In genomic region chr5:171469336-171469735, GRCh38 we compare ENCODE assay signal across 16 cellular contexts. TPM values are rescaled to one million over a fixed set of nuclear protein-coding genes. Genes with fewer than 3 reads are reported as not detected.
DNase-seq lines count a peak whose midpoint lies in the region; ATAC-seq and TF ChIP-seq lines count a peak whose summit lies in the region.
"Had no signal": no experiment of that assay in that cellular context is flagged by ENCODE, and none has a peak within 500 bp of the region (broad histone marks: within the 10 kb centered on the region; RNA-seq: fewer than 3 reads in every experiment).

No MANE protein-coding gene starts in this region.

- intact Hi-C loops in mucosa of descending colon (cut with DNase I, micrococcal nuclease), result no loop called here

- peak overlapping the region; percentile 49 for H3K4me2 ChIP-seq in neural progenitor cell
- H3K4me2 ChIP-seq: BLaER1 treated with 17β-estradiol and CSF1 and Interleukin-3, amounts not matched to agents 10 nM and 100 nM had no signal

- ATAC-seq in mucosa of descending colon, result no peak
- no peak for ATAC-seq in HG02588 (IDR thresholded peaks at IDR 0.05; ENCODE audit: unreplicated experiment)
- ATAC-seq: PC-3, T-cell had no signal

- H3K36me3 ChIP-seq in neural progenitor cell, result no peaks in the 10 kb centered on the region
- H3K36me3 ChIP-seq in mucosa of descending colon (ENCODE audit: low read depth), result no peaks in the 10 kb centered on the region
- H3K36me3 ChIP-seq in effector memory CD4-positive, alpha-beta T cell (ENCODE audit: control insufficient read depth, insufficient read depth, low read length), result no peaks in the 10 kb centered on the region
- H3K36me3 ChIP-seq: BLaER1 treated with 17β-estradiol and CSF1 and Interleukin-3, amounts not matched to agents 10 nM and 100 nM had no signal

- H3K4me1 ChIP-seq in neural progenitor cell (peaks cover 13% of the 10 kb centered on the region), mucosa of descending colon (ENCODE audit: low read depth) (no peaks in the 10 kb centered on the region)
- no peaks in the 10 kb centered on the region for H3K4me1 ChIP-seq in effector memory CD4-positive, alpha-beta T cell (ENCODE audit: control insufficient read depth, insufficient read depth, low read length, poor library complexity, severe bottlenecking)
- H3K4me1 ChIP-seq: BLaER1 treated with 17β-estradiol and CSF1 and Interleukin-3, amounts not matched to agents 10 nM and 100 nM had no signal

- no peak overlapping the region for H3K9ac ChIP-seq in neural progenitor cell
- H3K9ac ChIP-seq: BLaER1 treated with 17β-estradiol and CSF1 and Interleukin-3, amounts not matched to agents 10 nM and 100 nM had no signal

- H3K4me3 Mint-ChIP-seq in neural progenitor cell, result no peak overlapping the region
- H3K4me3 Mint-ChIP-seq: IgD-negative memory B cell, T-cell had no signal

- peaks cover 15% of the 10 kb centered on the region for H3K27me3 Mint-ChIP-seq in neural progenitor cell (ENCODE audit: insufficient read depth, low read depth)

- no peak overlapping the region for H3K27ac ChIP-seq in neural progenitor cell
- no peak overlapping the region for H3K27ac ChIP-seq in effector memory CD4-positive, alpha-beta T cell (ENCODE audit: insufficient read depth, low read length, poor library complexity, severe bottlenecking)
- H3K27ac ChIP-seq: BLaER1 treated with 17β-estradiol and CSF1 and Interleukin-3, amounts not matched to agents 10 nM and 100 nM had no signal

- TF ChIP-seq CTCF in neural progenitor cell (IDR thresholded peaks at IDR 0.05), result no peak
- no peak for TF ChIP-seq CTCF in mucosa of descending colon (IDR thresholded peaks at IDR 0.05)

- peak in 2 of 3 experiments; percentile 69 to 96 for DNase-seq in NCI-H1417 (lab: John Stamatoyannopoulos, UW)
- DNase-seq in NCI-H1417 treated with DMSO at 0.1 percent for 48 hours (lab: John Stamatoyannopoulos, UW), result no peak
- DNase-seq in NCI-H1930 (lab: John Stamatoyannopoulos, UW), result peak; percentile 12 to 36
- DNase-seq in NCI-H69 (lab: John Stamatoyannopoulos, UW), result peak; percentile 99
- peak; percentile 48 for DNase-seq in neural progenitor cell (ENCODE audit: low spot score)
- DNase-seq in mucosa of descending colon, result no peak
- no peak for DNase-seq in effector memory CD4-positive, alpha-beta T cell
- DNase-seq: 8988T, HCEC 1CT, NCI-H187, NCI-H510A, PC-3, T-cell had no signal

- no peaks in the 10 kb centered on the region for H3K27me3 ChIP-seq in neural progenitor cell
- no peaks in the 10 kb centered on the region for H3K27me3 ChIP-seq in effector memory CD4-positive, alpha-beta T cell (replicated peaks; ENCODE audit: control insufficient read depth, insufficient read depth, low read length, poor library complexity, severe bottlenecking)
- H3K27me3 ChIP-seq: BLaER1 treated with 17β-estradiol and CSF1 and Interleukin-3, amounts not matched to agents 10 nM and 100 nM had no signal

- no peak overlapping the region for H3K27ac Mint-ChIP-seq in neural progenitor cell
- H3K27ac Mint-ChIP-seq: IgD-negative memory B cell, T-cell had no signal

- H4K20me1 ChIP-seq in neural progenitor cell (ENCODE audit: low read depth), result peaks cover 5% of the 10 kb centered on the region
- H4K20me1 ChIP-seq: BLaER1 treated with 17β-estradiol and CSF1 and Interleukin-3, amounts not matched to agents 10 nM and 100 nM had no signal

- peaks cover 16% of the 10 kb centered on the region for H3K4me1 Mint-ChIP-seq in neural progenitor cell
- H3K4me1 Mint-ChIP-seq: T-cell had no signal

- H2AFZ ChIP-seq in neural progenitor cell (replicated peaks), result no peak overlapping the region

- no peaks in the 10 kb centered on the region for H3K36me3 Mint-ChIP-seq in neural progenitor cell
- H3K36me3 Mint-ChIP-seq: T-cell had no signal

- H3F3A ChIP-seq in neural progenitor cell (ENCODE audit: low read depth), result peaks cover 14% of the 10 kb centered on the region

- H3K4me3 ChIP-seq in neural progenitor cell, result no peak overlapping the region
- no peak overlapping the region for H3K4me3 ChIP-seq in mucosa of descending colon
- H3K4me3 ChIP-seq in effector memory CD4-positive, alpha-beta T cell (ENCODE audit: insufficient read depth, low read depth, low read length, poor library complexity, severe bottlenecking), result no peak overlapping the region
- H3K4me3 ChIP-seq: BLaER1 treated with 17β-estradiol and CSF1 and Interleukin-3, amounts not matched to agents 10 nM and 100 nM had no signal

- peaks cover 8% of the 10 kb centered on the region for H3K9me3 Mint-ChIP-seq in neural progenitor cell
- H3K9me3 Mint-ChIP-seq: T-cell had no signal

- no peaks in the 10 kb centered on the region for H3K9me3 ChIP-seq in neural progenitor cell (ENCODE audit: low read depth)
- no peaks in the 10 kb centered on the region for H3K9me3 ChIP-seq in mucosa of descending colon
- H3K9me3 ChIP-seq in effector memory CD4-positive, alpha-beta T cell (ENCODE audit: control insufficient read depth, low read length), result no peaks in the 10 kb centered on the region

- H3K79me2 ChIP-seq in neural progenitor cell (ENCODE audit: low read depth), result no peaks in the 10 kb centered on the region

RNA-seq across cellular contexts. Expression of gene FGF18, which starts 49.9 kb away (rescaled TPM):
- total RNA-seq in neural progenitor cell (ENCODE audit: low replicate concordance), result 0.06 and 0.22 TPM in 2 replicates
- total RNA-seq in mucosa of descending colon, result under 1 TPM in 2 of 3 donors, not detected in 1; 0.16 to 0.63 TPM

Comparison
In these comparisons a context has a peak if more than half of its experiments do, and no peak if none do; other contexts are left out.
1. DNase-seq: peak in NCI-H1417 (2 of 3), NCI-H1930 (2 of 2), NCI-H69 (single experiment) and neural progenitor cell (single experiment); none in NCI-H1417 treated with DMSO at 0.1 percent for 48 hours (single experiment), mucosa of descending colon (0 of 3) and effector memory CD4-positive, alpha-beta T cell (0 of 3).